In the genomic region with DNA sequence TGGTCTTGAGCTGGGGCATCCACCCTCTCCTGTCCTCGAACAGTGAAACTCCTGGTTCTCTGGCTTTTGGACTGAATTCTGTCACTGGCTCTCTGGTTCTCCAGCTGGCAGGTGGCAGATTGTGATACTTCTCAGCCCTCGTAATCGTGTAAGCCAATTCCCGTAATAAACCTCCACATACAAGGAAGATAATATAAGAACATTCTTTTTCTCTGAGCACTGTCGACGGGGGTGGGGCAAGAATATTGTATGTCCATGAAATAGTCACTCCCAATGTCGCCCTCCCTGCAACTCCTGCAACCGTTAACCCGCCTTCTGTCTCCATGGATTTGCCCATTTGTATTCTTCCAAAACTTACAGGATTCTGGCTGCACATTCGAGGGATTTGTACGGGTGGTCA, we compare ENCODE assay signal across 8 cellular contexts.
"Had no signal": no experiment of that assay in that cellular context is flagged by ENCODE, and none has a peak within 500 bp of the region (broad histone marks: within the 10 kb centered on the region; RNA-seq: fewer than 3 reads in every experiment).

No MANE protein-coding gene starts in this region.

- DNase-seq: GM23248, GOT3, H7, HFFc6 had no signal

- H2AFZ ChIP-seq: GM23248 had no signal

- H3K4me1 ChIP-seq: HAP-1 had no signal

- ATAC-seq: HCT116, HepG2 had no signal

- FAIRE-seq: HepG2 had no signal

- H3K4me3 ChIP-seq: GM23248, HAP-1 had no signal

- H3K9me3 ChIP-seq: HAP-1 had no signal

- H3K36me3 ChIP-seq: HAP-1 had no signal

- H3K27ac ChIP-seq: GM23248, HL-60 had no signal

- H3K9ac ChIP-seq: GM23248 had no signal
